Comparison of ENCODE assay signal across 1 cellular context in the genomic region with DNA sequence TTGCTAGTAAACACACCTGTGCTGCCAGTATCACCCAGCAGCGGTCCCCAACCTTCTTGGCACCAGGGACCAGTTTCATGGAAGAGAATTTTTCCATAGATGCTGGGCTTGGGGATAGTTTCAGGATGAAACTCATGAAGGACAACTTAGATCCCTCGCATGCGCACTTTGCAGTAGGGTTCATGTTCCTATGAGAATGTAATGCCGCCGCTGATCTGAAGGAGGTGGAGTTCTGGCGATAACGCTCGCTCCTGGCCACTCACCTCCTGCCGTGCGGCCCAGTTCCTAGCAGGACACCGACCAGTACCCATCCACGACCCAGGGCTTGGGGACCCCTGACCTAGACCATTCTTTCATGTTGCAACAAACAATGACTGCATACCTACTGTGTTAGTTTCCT.
TF ChIP-seq lines count a peak whose summit lies in the region.

No MANE protein-coding gene starts in this region.

TF ChIP-seq in IMR-90, 13 proteins besides CTCF, POLR2A, EP300 and RAD21 (continued from another document):
- TF ChIP-seq ELK1 (IDR thresholded peaks at IDR 0.05; ENCODE audit: borderline replicate concordance, low read depth, low read length), result no peak
- TF ChIP-seq FOS (IDR thresholded peaks at IDR 0.05; ENCODE audit: low read depth, low read length), result no peak
- no peak for TF ChIP-seq MXI1 (IDR thresholded peaks at IDR 0.05; ENCODE audit: borderline replicate concordance, low read depth, low read length)
- no peak for TF ChIP-seq CEBPB (IDR thresholded peaks at IDR 0.05; ENCODE audit: low read depth, low read length)
- TF ChIP-seq, protein P1, sequence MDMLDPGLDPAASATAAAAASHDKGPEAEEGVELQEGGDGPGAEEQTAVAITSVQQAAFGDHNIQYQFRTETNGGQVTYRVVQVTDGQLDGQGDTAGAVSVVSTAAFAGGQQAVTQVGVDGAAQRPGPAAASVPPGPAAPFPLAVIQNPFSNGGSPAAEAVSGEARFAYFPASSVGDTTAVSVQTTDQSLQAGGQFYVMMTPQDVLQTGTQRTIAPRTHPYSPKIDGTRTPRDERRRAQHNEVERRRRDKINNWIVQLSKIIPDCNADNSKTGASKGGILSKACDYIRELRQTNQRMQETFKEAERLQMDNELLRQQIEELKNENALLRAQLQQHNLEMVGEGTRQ (IDR thresholded peaks at IDR 0.05; ENCODE audit: low read depth, low read length), result no peak
- TF ChIP-seq CHD1 (IDR thresholded peaks at IDR 0.05; ENCODE audit: low read depth, low read length), result no peak
- TF ChIP-seq NFE2L2 (IDR thresholded peaks at IDR 0.05; ENCODE audit: low read depth, low read length), result no peak
- no peak for TF ChIP-seq BHLHE40 (IDR thresholded peaks at IDR 0.05; ENCODE audit: low read depth, low read length)
- no peak for TF ChIP-seq MAZ (IDR thresholded peaks at IDR 0.05; ENCODE audit: borderline replicate concordance, low read depth, low read length)
